Comparison of ENCODE assay signal across 10 cellular contexts in the genomic region with DNA sequence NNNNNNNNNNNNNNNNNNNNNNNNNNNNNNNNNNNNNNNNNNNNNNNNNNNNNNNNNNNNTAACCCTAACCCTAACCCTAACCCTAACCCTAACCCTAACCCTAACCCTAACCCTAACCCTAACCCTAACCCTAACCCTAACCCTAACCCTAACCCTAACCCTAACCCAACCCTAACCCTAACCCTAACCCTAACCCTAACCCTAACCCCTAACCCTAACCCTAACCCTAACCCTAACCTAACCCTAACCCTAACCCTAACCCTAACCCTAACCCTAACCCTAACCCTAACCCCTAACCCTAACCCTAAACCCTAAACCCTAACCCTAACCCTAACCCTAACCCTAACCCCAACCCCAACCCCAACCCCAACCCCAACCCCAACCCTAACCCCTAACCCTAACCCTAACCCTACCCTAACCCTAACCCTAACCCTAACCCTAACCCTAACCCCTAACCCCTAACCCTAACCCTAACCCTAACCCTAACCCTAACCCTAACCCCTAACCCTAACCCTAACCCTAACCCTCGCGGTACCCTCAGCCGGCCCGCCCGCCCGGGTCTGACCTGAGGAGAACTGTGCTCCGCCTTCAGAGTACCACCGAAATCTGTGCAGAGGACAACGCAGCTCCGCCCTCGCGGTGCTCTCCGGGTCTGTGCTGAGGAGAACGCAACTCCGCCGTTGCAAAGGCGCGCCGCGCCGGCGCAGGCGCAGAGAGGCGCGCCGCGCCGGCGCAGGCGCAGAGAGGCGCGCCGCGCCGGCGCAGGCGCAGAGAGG. TPM values are rescaled to one million over a fixed set of nuclear protein-coding genes. Genes with fewer than 3 reads are reported as not detected.
DNase-seq lines count a peak whose midpoint lies in the region; ATAC-seq and TF ChIP-seq lines count a peak whose summit lies in the region.
"Not testable (repeated sequence)": the region's sequence is repeated elsewhere in the genome, so short reads cannot be mapped to it uniquely, and the experiment has no call there.
"Had no signal": no experiment of that assay in that cellular context is flagged by ENCODE, and none has a peak within 500 bp of the region (broad histone marks: within the 10 kb centered on the region; RNA-seq: fewer than 3 reads in every experiment).

No MANE protein-coding gene starts in this region.

- not testable (repeated sequence) for TF ChIP-seq POLR2A in HCT116 (IDR thresholded peaks at IDR 0.05; ENCODE audit: borderline replicate concordance, extremely low read depth, insufficient read depth, insufficient read length)

- not testable (repeated sequence) for H3K4me1 ChIP-seq in HCT116 (ENCODE audit: control insufficient read depth in 1 of 2, insufficient read depth in 2 of 2, low read length in 2 of 2); left ventricle myocardium inferior; naive thymus-derived CD4-positive, alpha-beta T cell (ENCODE audit: control insufficient read depth in 2 of 2, insufficient read depth in 2 of 2, low read length in 2 of 2)

- RAD21 ChIA-PET in HCT116 (lab: Charles Lee; ENCODE audit: low non-redundant PET in 1 of 2, low total read pairs in 2 of 2, uncharacterized antibody in 2 of 2, unreplicated experiment in 2 of 2): not testable (repeated sequence)

- H2AFZ ChIP-seq in HCT116 (ENCODE audit: low read depth, low read length, poor library complexity, severe bottlenecking): not testable (repeated sequence)

- H3K4me3 Mint-ChIP-seq in activated CD4-positive, alpha-beta T cell treated with anti-CD3 and anti-CD28 coated beads, Interleukin-2, amount 10 ng/mL, durations not matched to agents 24 days and 14 days; activated T-helper 17 cell treated with anti-CD3 and anti-CD28 coated beads, Interleukin-2, amount 50 U/mL, for 72 hours; central memory CD8-positive, alpha-beta T cell; naive thymus-derived CD4-positive, alpha-beta T cell: not testable (repeated sequence)

- not testable (repeated sequence) for H3K27ac Mint-ChIP-seq in activated CD4-positive, alpha-beta T cell treated with anti-CD3 and anti-CD28 coated beads, Interleukin-2, amount 10 ng/mL, durations not matched to agents 24 days and 14 days; activated T-helper 17 cell treated with anti-CD3 and anti-CD28 coated beads, Interleukin-2, amount 50 U/mL, for 72 hours; central memory CD8-positive, alpha-beta T cell (ENCODE audit: low read depth); naive thymus-derived CD4-positive, alpha-beta T cell

- not testable (repeated sequence) for H3K36me3 Mint-ChIP-seq in activated CD4-positive, alpha-beta T cell treated with anti-CD3 and anti-CD28 coated beads, Interleukin-2, amount 10 ng/mL, durations not matched to agents 24 days and 14 days (ENCODE audit: low read depth); activated T-helper 17 cell treated with anti-CD3 and anti-CD28 coated beads, Interleukin-2, amount 50 U/mL, for 72 hours (ENCODE audit: low read depth); central memory CD8-positive, alpha-beta T cell (ENCODE audit: insufficient read depth); naive thymus-derived CD4-positive, alpha-beta T cell

- POLR2A ChIA-PET in HCT116 (lab: Charles Lee); naive thymus-derived CD4-positive, alpha-beta T cell (lab: Charles Lee): not testable (repeated sequence)

- ATAC-seq in HCT116: peak; percentile 47
- peak; percentile 56 for ATAC-seq in activated T-helper 17 cell treated with anti-CD3 and anti-CD28 coated beads, Interleukin-2, amount 50 U/mL, for 72 hours (replicated peaks)
- peak; percentile 68 for ATAC-seq in central memory CD8-positive, alpha-beta T cell (replicated peaks; ENCODE audit: extremely low read depth, poor library complexity, severe bottlenecking)
- ATAC-seq in naive thymus-derived CD4-positive, alpha-beta T cell: peak; percentile 52

- CTCF ChIA-PET in HCT116 (lab: Charles Lee); naive thymus-derived CD4-positive, alpha-beta T cell (lab: Charles Lee): not testable (repeated sequence)

- H3K36me3 ChIP-seq in HCT116 (ENCODE audit: control insufficient read depth in 1 of 2, insufficient read depth in 2 of 2, low read length in 2 of 2); left ventricle myocardium inferior; naive thymus-derived CD4-positive, alpha-beta T cell (ENCODE audit: control insufficient read depth in 2 of 3, insufficient read depth in 3 of 3, low read length in 3 of 3): not testable (repeated sequence)

- not testable (repeated sequence) for H3K27ac ChIP-seq in HCT116 (ENCODE audit: low read depth, low read length); left ventricle myocardium inferior (replicated peaks); naive thymus-derived CD4-positive, alpha-beta T cell (ENCODE audit: low read depth, low read length)

- not testable (repeated sequence) for H3K9me3 Mint-ChIP-seq in activated CD4-positive, alpha-beta T cell treated with anti-CD3 and anti-CD28 coated beads, Interleukin-2, amount 10 ng/mL, durations not matched to agents 24 days and 14 days; activated T-helper 17 cell treated with anti-CD3 and anti-CD28 coated beads, Interleukin-2, amount 50 U/mL, for 72 hours; central memory CD8-positive, alpha-beta T cell; naive thymus-derived CD4-positive, alpha-beta T cell

- not testable (repeated sequence) for H3K27me3 ChIP-seq in HCT116 (ENCODE audit: insufficient read depth, low read length); left ventricle myocardium inferior (ENCODE audit: low read depth); naive thymus-derived CD4-positive, alpha-beta T cell (ENCODE audit: control insufficient read depth in 2 of 2, insufficient read depth in 2 of 2, low read length in 2 of 2)

- not testable (repeated sequence) for H3K9me2 ChIP-seq in HCT116 (ENCODE audit: insufficient read depth)

- not testable (repeated sequence) for BruUV-seq in HCT116 (replicated peaks; lab: Mats Ljungman, UMichigan)

- H3K4me3 ChIP-seq in HCT116 (replicated peaks in 1 of 2; ENCODE audit: low read depth in 1 of 2, low read length in 2 of 2); left ventricle myocardium inferior; naive thymus-derived CD4-positive, alpha-beta T cell (ENCODE audit: low read length): not testable (repeated sequence)

- not testable (repeated sequence) for H3K4me2 ChIP-seq in HCT116 (ENCODE audit: low read length)

- not testable (repeated sequence) for H3K4me1 Mint-ChIP-seq in activated CD4-positive, alpha-beta T cell treated with anti-CD3 and anti-CD28 coated beads, Interleukin-2, amount 10 ng/mL, durations not matched to agents 24 days and 14 days; activated T-helper 17 cell treated with anti-CD3 and anti-CD28 coated beads, Interleukin-2, amount 50 U/mL, for 72 hours; central memory CD8-positive, alpha-beta T cell; naive thymus-derived CD4-positive, alpha-beta T cell

- H4K20me1 ChIP-seq in HCT116 (ENCODE audit: insufficient read depth): not testable (repeated sequence)

- not testable (repeated sequence) for H3K9me3 ChIP-seq in HCT116 (ENCODE audit: control insufficient read depth in 1 of 2, insufficient read depth in 1 of 2, low read depth in 1 of 2, low read length in 2 of 2); left ventricle myocardium inferior (replicated peaks); naive thymus-derived CD4-positive, alpha-beta T cell (ENCODE audit: control insufficient read depth in 2 of 3, low read length in 3 of 3)

- not testable (repeated sequence) for DNase-seq in HCT116 (ENCODE audit: low read depth, low spot score)
- DNase-seq in activated CD4-positive, alpha-beta T cell treated with anti-CD3 and anti-CD28 coated beads, Interleukin-2, amount 10 ng/mL, durations not matched to agents 24 days and 14 days: peak; percentile 85
- DNase-seq in central memory CD8-positive, alpha-beta T cell (ENCODE audit: low spot score in 2 of 2): peak in 1 of 2 donors; percentile 35
- DNase-seq in left ventricle myocardium inferior: peak; percentile 16
- peak in 7 of 9 donors; percentile 3 to 71 (median 16) for DNase-seq in naive thymus-derived CD4-positive, alpha-beta T cell
- DNase-seq in stimulated activated CD4-positive, alpha-beta T cell treated with anti-CD3 and anti-CD28 coated beads, Interleukin-15, amount 100 ng/mL, for 24 hours: peak; percentile 16
- peak; percentile 42 for DNase-seq in ureter (ENCODE audit: low spot score)

- not testable (repeated sequence) for TF ChIP-seq RAD21 in HCT116 (IDR thresholded peaks at IDR 0.05; ENCODE audit: low read depth)

- not testable (repeated sequence) for H3K27me3 Mint-ChIP-seq in activated CD4-positive, alpha-beta T cell treated with anti-CD3 and anti-CD28 coated beads, Interleukin-2, amount 10 ng/mL, durations not matched to agents 24 days and 14 days; activated T-helper 17 cell treated with anti-CD3 and anti-CD28 coated beads, Interleukin-2, amount 50 U/mL, for 72 hours; central memory CD8-positive, alpha-beta T cell; naive thymus-derived CD4-positive, alpha-beta T cell

- not testable (repeated sequence) for TF ChIP-seq CTCF in HCT116 (IDR thresholded peaks at IDR 0.05 in 2 of 3, conservative IDR thresholded peaks at IDR 0.05 in 1 of 3; ENCODE audit: borderline replicate concordance in 1 of 3, insufficient read depth in 1 of 3, low read depth in 2 of 3, low read length in 2 of 3); left ventricle myocardium inferior (IDR thresholded peaks at IDR 0.05; ENCODE audit: borderline replicate concordance)

- intact Hi-C loops in HCT116 (cut with micrococcal nuclease); activated CD4-positive, alpha-beta T cell treated with anti-CD3 and anti-CD28 coated beads, Interleukin-2, amount 10 ng/mL, durations not matched to agents 24 days and 14 days (cut with micrococcal nuclease); left ventricle myocardium inferior (cut with micrococcal nuclease); naive thymus-derived CD4-positive, alpha-beta T cell (cut with micrococcal nuclease): not testable (repeated sequence)

- H3K79me2 ChIP-seq in HCT116 (ENCODE audit: insufficient read depth, low read length): not testable (repeated sequence)

- H3K9ac ChIP-seq in HCT116 (ENCODE audit: low read length): not testable (repeated sequence)

RNA-seq across cellular contexts. Expression of a gene that starts 55.1 kb away (rescaled TPM):
- total RNA-seq in HCT116 (2021; ENCODE audit: unreplicated experiment) (not detected), left ventricle myocardium inferior (not detected), ureter (not detected)
- polyA plus RNA-seq in HCT116 (2012): not detected in 2 replicates
- not detected in 2 replicates for total RNA-seq in activated CD4-positive, alpha-beta T cell treated with anti-CD3 and anti-CD28 coated beads, Interleukin-2, amount 10 ng/mL, durations not matched to agents 24 days and 14 days
- total RNA-seq in activated T-helper 17 cell treated with anti-CD3 and anti-CD28 coated beads, Interleukin-2, amount 50 U/mL, for 72 hours: not detected
- total RNA-seq in naive thymus-derived CD4-positive, alpha-beta T cell: not detected
- polyA plus RNA-seq in naive thymus-derived CD4-positive, alpha-beta T cell: not detected
- total RNA-seq: cardiac muscle cell had no signal
- polyA plus RNA-seq: cardiac muscle cell, neural cell had no signal
